Comparison of ENCODE assay signal across 8 cellular contexts in genomic region chr16:58734459-58734787, GRCh38. TPM values are rescaled to one million over a fixed set of nuclear protein-coding genes. Genes with fewer than 3 reads are reported as not detected.
A peak's percentile ranks its signal among the peaks of the same experiment; 100 is the strongest.
DNase-seq lines count a peak whose midpoint lies in the region; ATAC-seq, FAIRE-seq and TF ChIP-seq lines count a peak whose summit lies in the region.

No MANE protein-coding gene starts in this region.

- H3K36me3 ChIP-seq in adrenal gland (replicated peaks in 1 of 2) (no peaks in the 10 kb centered on the region), HepG2 (replicated peaks in 1 of 2; ENCODE audit: control insufficient read depth in 1 of 2, insufficient read depth in 2 of 2, low read length in 2 of 2) (peaks cover 1 to 4% of the 10 kb centered on the region in 2 experiments; a peak in 2 of 5 replicates), thyroid gland (no peaks in the 10 kb centered on the region)

- H3K27me3 ChIP-seq in adrenal gland (no peaks in the 10 kb centered on the region), HepG2 (ENCODE audit: control insufficient read depth in 1 of 2, insufficient read depth in 2 of 2, low read length in 2 of 2) (no peaks in the 10 kb centered on the region; a peak in 1 of 5 replicates), thyroid gland (no peaks in the 10 kb centered on the region)

- BruUV-seq in HepG2 (replicated peaks; lab: Mats Ljungman, UMichigan) = no TSS peak

- TF ChIP-seq POLR2A in adrenal gland (IDR thresholded peaks at IDR 0.05) = no peak
- no peak; a peak in 2 of 4 replicates for TF ChIP-seq POLR2A in HepG2 (IDR thresholded peaks at IDR 0.05; ENCODE audit: insufficient read depth in 1 of 2, low read depth in 2 of 2, low read length in 2 of 2)
- no peak for TF ChIP-seq POLR2A in thyroid gland (IDR thresholded peaks at IDR 0.05)

- CTCF ChIA-PET in HepG2 (lab: Yijun Ruan, JAX; ENCODE audit: low intra/inter-chr PET ratio, low total read pairs) = no interaction called here

- no peak for DNase-seq in activated T-cell treated with anti-CD3 and anti-CD28 coated beads, Interleukin-2, amount 50 U/mL, for 24 hours
- DNase-seq in activated T-cell treated with anti-CD3 and anti-CD28 coated beads, Interleukin-2, amount 50 U/mL, for 1 hour = no peak
- DNase-seq in adrenal gland = no peak
- no peak for DNase-seq in HepG2 (ENCODE audit: low spot score)
- DNase-seq in thyroid gland = no peak
- DNase-seq in foreskin melanocyte = no peak
- DNase-seq in NCI-H187 treated with DMSO at 0.1 percent for 48 hours (lab: John Stamatoyannopoulos, UW) = no peak

- in situ Hi-C loops in HepG2 (cut with HindIII; ENCODE audit: extremely low pct_ligation_motif_present, low pct_unique_long_range_greater_than_20kb) = loop anchor here (5.0 to 10.0 kb wide), 2 partner anchors 52 to 230 kb away; partner anchors contain the start of genes NDRG4 and SLC38A7

- no peak for TF ChIP-seq RAD21 in HepG2 (CRISPR knock-in tag; IDR thresholded peaks at IDR 0.05)

- no peak overlapping the region for H2AFZ ChIP-seq in HepG2 (ENCODE audit: low read length)

- TF ChIP-seq CTCF in adrenal gland (IDR thresholded peaks at IDR 0.05) (no peak), HepG2 (CRISPR knock-in tag; IDR thresholded peaks at IDR 0.05) (no peak), thyroid gland (IDR thresholded peaks at IDR 0.05) (peak in 1 of 6 experiments; percentile 2)

- no peak for ATAC-seq in HepG2
- no peak for ATAC-seq in GM18873 (IDR thresholded peaks at IDR 0.05; ENCODE audit: low FRiP score, unreplicated experiment)

- no peak for TF ChIP-seq EP300 in HepG2 (IDR thresholded peaks at IDR 0.05; ENCODE audit: low read depth in 2 of 2, low read length in 2 of 2)
- TF ChIP-seq EP300 in HepG2 (CRISPR knock-in tag; IDR thresholded peaks at IDR 0.05; ENCODE audit: borderline replicate concordance) = no peak

- H3K4me1 ChIP-seq in adrenal gland (replicated peaks in 1 of 2) (peaks cover 7 to 19% of the 10 kb centered on the region in 2 donors), HepG2 (ENCODE audit: insufficient read depth, low read length) (peaks cover 48% of the 10 kb centered on the region), thyroid gland (peaks cover 12 to 13% of the 10 kb centered on the region in 2 donors)

- H3K9me3 ChIP-seq in adrenal gland (replicated peaks in 1 of 3) = no peaks in the 10 kb centered on the region
- H3K9me3 ChIP-seq in HepG2 (ENCODE audit: low read length) = no peaks in the 10 kb centered on the region
- H3K9me3 ChIP-seq in thyroid gland = no peaks in the 10 kb centered on the region

- peak overlapping the region; percentile 96 for H3K4me3 Mint-ChIP-seq in activated T-cell treated with anti-CD3 and anti-CD28 coated beads, Interleukin-2, amount 50 U/mL, for 24 hours

- no peak for FAIRE-seq in HepG2 (lab: Jason Lieb, UNC)

- peak overlapping the region; percentile 76 for H3K9ac ChIP-seq in HepG2 (ENCODE audit: insufficient read depth, low read depth, low read length)

- peaks cover 38% of the 10 kb centered on the region for H3K36me3 Mint-ChIP-seq in activated T-cell treated with anti-CD3 and anti-CD28 coated beads, Interleukin-2, amount 50 U/mL, for 24 hours (ENCODE audit: low read depth)

- H3K27me3 Mint-ChIP-seq in activated T-cell treated with anti-CD3 and anti-CD28 coated beads, Interleukin-2, amount 50 U/mL, for 24 hours = no peaks in the 10 kb centered on the region

- peak overlapping the region; percentile 82 for H3K4me2 ChIP-seq in HepG2 (ENCODE audit: low read depth, low read length)

- H3K4me1 Mint-ChIP-seq in activated T-cell treated with anti-CD3 and anti-CD28 coated beads, Interleukin-2, amount 50 U/mL, for 24 hours (ENCODE audit: low read depth) = peaks cover 43% of the 10 kb centered on the region

- POLR2A ChIA-PET in HepG2 (lab: Yijun Ruan, JAX) = interaction anchor here (0.5 to 1.1 kb wide), 4 partner anchors 16 to 342 kb away, joined by 3 read pairs; partner anchors contain the start of gene GINS3

- H3K79me2 ChIP-seq in HepG2 (ENCODE audit: insufficient read depth, low read length) = peaks cover 38% of the 10 kb centered on the region

- WGBS in adrenal gland, 4 donors = 33 to 42% (median 36%) methylated on average over 8 of the region's 8 CpGs
- WGBS in HepG2 (ENCODE audit: low lambda C conversion rate) = 28% methylated on average over 6 of the region's 8 CpGs
- 38 to 42% methylated on average over 7 to 8 of the region's 8 CpGs for WGBS in thyroid gland, 2 donors

- H3K4me3 ChIP-seq in adrenal gland (peak overlapping the region in 2 of 4 donors; percentile 61 to 85), HepG2 (replicated peaks in 1 of 3; ENCODE audit: insufficient read depth in 1 of 3, low read depth in 2 of 3, low read length in 3 of 3) (peak overlapping the region; percentile 73 to 94 (median 94); a peak in 5 of 6 replicates), thyroid gland (replicated peaks in 1 of 3) (peak overlapping the region in 1 of 3 donors; percentile 51)

- H3K27ac ChIP-seq in adrenal gland = peak overlapping the region in 3 of 5 donors; percentile 62 to 92 (median 80)
- H3K27ac ChIP-seq in HepG2 (ENCODE audit: extremely low read length, insufficient read depth, low read length) = no peak overlapping the region
- peak overlapping the region in 2 of 3 donors; percentile 55 to 78 for H3K27ac ChIP-seq in thyroid gland

- H3K9me3 Mint-ChIP-seq in activated T-cell treated with anti-CD3 and anti-CD28 coated beads, Interleukin-2, amount 50 U/mL, for 24 hours = no peaks in the 10 kb centered on the region

- H3K27ac Mint-ChIP-seq in activated T-cell treated with anti-CD3 and anti-CD28 coated beads, Interleukin-2, amount 50 U/mL, for 24 hours = peak overlapping the region; percentile 98

- intact Hi-C loops in adrenal gland (cut with DNase I) = loop anchor here in 1 of 2 donors (5.0 kb wide), 1 partner anchor 52 kb away; the partner anchor contains the start of gene SLC38A7
- intact Hi-C loops in HepG2 (cut with micrococcal nuclease; ENCODE audit: unreplicated experiment) = loop anchor here (1.0 kb wide), 1 partner anchor 13 kb away; no protein-coding TSS in a partner anchor
- intact Hi-C loops in thyroid gland (cut with DNase I) = loop anchor here (5.0 kb wide), 1 partner anchor 47 kb away; no protein-coding TSS in a partner anchor

- H4K20me1 ChIP-seq in HepG2 (ENCODE audit: insufficient read depth, low read length) = no peaks in the 10 kb centered on the region

RNA-seq across cellular contexts. Expression of gene GOT2, which starts 0.3 kb away (rescaled TPM):
- 100 to 1,000 TPM in 6 of 8 donors, 10 to 100 TPM in 2; 59.4 to 167 (median 113) TPM for total RNA-seq in adrenal gland
- polyA plus RNA-seq in adrenal gland = 100 to 1,000 TPM in 1 of 3 donors, 10 to 100 TPM in 2; 47.1 to 181 (median 79.4) TPM
- 121 and 160 TPM in 2 replicates for total RNA-seq in HepG2 (2016; rRNA removed; fragmentation: Illumina TruSeq; extraction: Trizol)
- 26.4 and 30.5 TPM in 2 replicates for total RNA-seq in HepG2 (2016; cell fraction: cytosol; rRNA removed; fragmentation: Illumina TruSeq; extraction: Trizol; ENCODE audit: low read depth)
- 124 and 142 TPM in 2 replicates for total RNA-seq in HepG2 (2016; cell fraction: insoluble cytoplasmic fraction; rRNA removed; fragmentation: Illumina TruSeq; extraction: Trizol)
- total RNA-seq in HepG2 (2016; cell fraction: membrane; rRNA removed; fragmentation: Illumina TruSeq; extraction: Trizol) = 67.7 and 68.3 TPM in 2 replicates
- 69.5 and 80.4 TPM in 2 replicates for total RNA-seq in HepG2 (2016; cell fraction: nucleus; rRNA removed; fragmentation: Illumina TruSeq; extraction: Trizol)
- polyA plus RNA-seq in HepG2 (2011; rRNA removed) = 28.9 and 32.6 TPM in 2 replicates
- polyA plus RNA-seq in HepG2 (2011; cell fraction: cytosol; rRNA removed) = 31.0 and 41.3 TPM in 2 replicates
- 33.5 and 44.0 TPM in 2 replicates for polyA plus RNA-seq in HepG2 (2011; cell fraction: nucleus; rRNA removed)
- 91.3 and 110 TPM in 2 replicates for polyA plus RNA-seq in HepG2 (2012)
- polyA plus RNA-seq in HepG2 (2016; cell fraction: cytosol; fragmentation: Illumina TruSeq; extraction: Trizol; ENCODE audit: low read depth) = 27.9 and 30.5 TPM in 2 replicates
- polyA plus RNA-seq in HepG2 (2016; cell fraction: insoluble cytoplasmic fraction; fragmentation: Illumina TruSeq; extraction: Trizol; ENCODE audit: low read depth) = 167 and 192 TPM in 2 replicates
- polyA plus RNA-seq in HepG2 (2016; cell fraction: membrane; fragmentation: Illumina TruSeq; extraction: Trizol; ENCODE audit: low read depth) = 54.8 and 61.1 TPM in 2 replicates
- 103 and 108 TPM in 2 replicates for polyA plus RNA-seq in HepG2 (2016; cell fraction: nucleus; fragmentation: Illumina TruSeq; extraction: Trizol; ENCODE audit: insufficient read depth, low read depth)
- 39.6 and 63.7 TPM in 2 replicates for polyA minus RNA-seq in HepG2 (2011; rRNA and poly(A)+ RNA removed; ENCODE audit: low replicate concordance)
- polyA minus RNA-seq in HepG2 (2011; cell fraction: cytosol; rRNA and poly(A)+ RNA removed) = 84.3 and 87.1 TPM in 2 replicates
- polyA minus RNA-seq in HepG2 (2011; cell fraction: nucleus; rRNA and poly(A)+ RNA removed) = 30.4 and 44.4 TPM in 2 replicates
- 100 to 1,000 TPM in 2 of 4 donors, 10 to 100 TPM in 2; 65.4 to 129 (median 93.4) TPM for total RNA-seq in thyroid gland

RNA-seq across cellular contexts. Expression of gene SLC38A7, which starts 49.9 kb away (rescaled TPM):
- total RNA-seq in adrenal gland (10 to 100 TPM; 14.4 to 56.4 (median 26.1) TPM), HepG2 (2016; rRNA removed; fragmentation: Illumina TruSeq; extraction: Trizol) (6.2 and 14.1 TPM in 2 replicates), thyroid gland (10 to 100 TPM; 17.2 to 33.8 (median 30.1) TPM)
- polyA plus RNA-seq in adrenal gland (10 to 100 TPM; 13.9 to 42.3 (median 16.3) TPM), HepG2 (2011; rRNA removed) (13.2 and 17.0 TPM in 2 replicates)
- 4.6 and 5.0 TPM in 2 replicates for total RNA-seq in HepG2 (2016; cell fraction: cytosol; rRNA removed; fragmentation: Illumina TruSeq; extraction: Trizol; ENCODE audit: low read depth)
- 5.2 and 14.1 TPM in 2 replicates for total RNA-seq in HepG2 (2016; cell fraction: insoluble cytoplasmic fraction; rRNA removed; fragmentation: Illumina TruSeq; extraction: Trizol)
- total RNA-seq in HepG2 (2016; cell fraction: membrane; rRNA removed; fragmentation: Illumina TruSeq; extraction: Trizol) = 5.8 and 6.5 TPM in 2 replicates
- total RNA-seq in HepG2 (2016; cell fraction: nucleus; rRNA removed; fragmentation: Illumina TruSeq; extraction: Trizol) = 27.7 and 28.1 TPM in 2 replicates
- polyA plus RNA-seq in HepG2 (2011; cell fraction: cytosol; rRNA removed) = 9.7 and 10.5 TPM in 2 replicates
- polyA plus RNA-seq in HepG2 (2011; cell fraction: nucleus; rRNA removed) = 26.4 and 29.4 TPM in 2 replicates
- polyA plus RNA-seq in HepG2 (2012) = 7.1 and 10.6 TPM in 2 replicates
- polyA plus RNA-seq in HepG2 (2016; cell fraction: cytosol; fragmentation: Illumina TruSeq; extraction: Trizol; ENCODE audit: low read depth) = 1.0 and 1.3 TPM in 2 replicates
- 5.1 and 5.6 TPM in 2 replicates for polyA plus RNA-seq in HepG2 (2016; cell fraction: insoluble cytoplasmic fraction; fragmentation: Illumina TruSeq; extraction: Trizol; ENCODE audit: low read depth)
- polyA plus RNA-seq in HepG2 (2016; cell fraction: membrane; fragmentation: Illumina TruSeq; extraction: Trizol; ENCODE audit: low read depth) = 2.3 and 3.2 TPM in 2 replicates
- polyA plus RNA-seq in HepG2 (2016; cell fraction: nucleus; fragmentation: Illumina TruSeq; extraction: Trizol; ENCODE audit: insufficient read depth, low read depth) = 32.4 and 36.5 TPM in 2 replicates
- polyA minus RNA-seq in HepG2 (2011; rRNA and poly(A)+ RNA removed; ENCODE audit: low replicate concordance) = 42.7 and 51.0 TPM in 2 replicates
- 8.7 and 12.4 TPM in 2 replicates for polyA minus RNA-seq in HepG2 (2011; cell fraction: cytosol; rRNA and poly(A)+ RNA removed)
- 30.5 and 35.6 TPM in 2 replicates for polyA minus RNA-seq in HepG2 (2011; cell fraction: nucleus; rRNA and poly(A)+ RNA removed)
